In genomic region chr9:93965830-93966577, GRCh38 we compare ENCODE assay signal across 17 cellular contexts. TPM values are rescaled to one million over a fixed set of nuclear protein-coding genes. Genes with fewer than 3 reads are reported as not detected.
DNase-seq lines count a peak whose midpoint lies in the region; ATAC-seq and TF ChIP-seq lines count a peak whose summit lies in the region.
"Had no signal": no experiment of that assay in that cellular context is flagged by ENCODE, and none has a peak within 500 bp of the region (broad histone marks: within the 10 kb centered on the region; RNA-seq: fewer than 3 reads in every experiment).

No MANE protein-coding gene starts in this region.

- H3K79me2 ChIP-seq in PC-3 (ENCODE audit: low read length) = no peaks in the 10 kb centered on the region

- H3K9me3 ChIP-seq in PC-3 (ENCODE audit: low read length) (no peaks in the 10 kb centered on the region), thyroid gland (no peaks in the 10 kb centered on the region)
- H3K9me3 ChIP-seq: upper lobe of left lung had no signal

- TF ChIP-seq POLR2A in thyroid gland (IDR thresholded peaks at IDR 0.05) = no peak

- peak; percentile 50 for DNase-seq in activated effector memory CD4-positive, alpha-beta T cell treated with anti-CD3 and anti-CD28 coated beads, Interleukin-2, amount 50 U/mL, for 16 hours
- no peak for DNase-seq in activated effector memory CD4-positive, alpha-beta T cell treated with Interleukin-2 at 50 U/mL for 16 hours
- peak; percentile 23 for DNase-seq in PC-3
- peak; percentile 1 for DNase-seq in hepatic stellate cell (ENCODE audit: low spot score)
- peak; percentile 77 to 81 for DNase-seq in thyroid gland
- no peak for DNase-seq in medulla oblongata (ENCODE audit: extremely low spot score)
- DNase-seq: activated B cell treated with CpG ODN at 0.5 μM for 24 hours, activated T-cell treated with anti-CD3 and anti-CD28 coated beads for 4 hours, anterior cingulate cortex, left colon, NCI-H1417, NCI-H524 treated with DMSO at 0.1 percent for 48 hours had no signal

- no peak overlapping the region for H2AFZ ChIP-seq in PC-3 (ENCODE audit: low read length)

- no peaks in the 10 kb centered on the region for H3K36me3 ChIP-seq in PC-3 (ENCODE audit: low read depth, low read length)
- no peaks in the 10 kb centered on the region for H3K36me3 ChIP-seq in thyroid gland
- H3K36me3 ChIP-seq: upper lobe of left lung had no signal

- no peak overlapping the region for H3K9ac ChIP-seq in PC-3 (ENCODE audit: low read length)

- no peak overlapping the region for H3K4me3 ChIP-seq in PC-3 (ENCODE audit: low read length)
- no peak overlapping the region for H3K4me3 ChIP-seq in thyroid gland (replicated peaks in 1 of 3)
- H3K4me3 ChIP-seq: upper lobe of left lung had no signal

- intact Hi-C loops in PC-3 (cut with micrococcal nuclease) = loop anchor here (10.0 kb wide), 1 partner anchor 401 kb away; no protein-coding TSS in a partner anchor
- intact Hi-C loops in thyroid gland (cut with DNase I) = loop anchor here (10.0 kb wide), 1 partner anchor 281 kb away; no protein-coding TSS in a partner anchor

- no TSS peak for BruUV-seq in PC-3 (replicated peaks; lab: Mats Ljungman, UMichigan)

- POLR2A ChIA-PET in PC-3 (lab: Charles Lee; ENCODE audit: unreplicated experiment) = interaction anchor here (0.5 kb wide), 2 partner anchors 159 to 200 kb away, joined by 3 to 5 read pairs; no protein-coding TSS in a partner anchor

- H3K9me2 ChIP-seq in PC-3 (replicated peaks; ENCODE audit: low read length) = no peaks in the 10 kb centered on the region

- no peaks in the 10 kb centered on the region for H3F3A ChIP-seq in PC-3 (ENCODE audit: low read length, unreplicated experiment)

- H3K27ac ChIP-seq in PC-3 (ENCODE audit: low read length) (no peak overlapping the region), thyroid gland (no peak overlapping the region)
- H3K27ac ChIP-seq: upper lobe of left lung had no signal

- WGBS in thyroid gland, 2 donors = 46 to 57% methylated on average over 11 of the region's 11 CpGs

- H3K4me1 ChIP-seq in PC-3 (ENCODE audit: insufficient read depth, low read length) = peaks cover 8% of the 10 kb centered on the region; the same call in 1 of the 2 replicates
- peaks cover 0 to 4% of the 10 kb centered on the region in 2 donors for H3K4me1 ChIP-seq in thyroid gland

- peak; percentile 50 for TF ChIP-seq CTCF in PC-3 (conservative IDR thresholded peaks at IDR 0.05; ENCODE audit: low read depth, low read length)
- TF ChIP-seq CTCF in thyroid gland (IDR thresholded peaks at IDR 0.05) = peak in 5 of 6 experiments; percentile 19 to 62 (median 59)

- H4K20me1 ChIP-seq in PC-3 (ENCODE audit: low read length) = no peaks in the 10 kb centered on the region

- no peak for ATAC-seq in PC-3
- no peak for ATAC-seq in HG03378 (IDR thresholded peaks at IDR 0.05; ENCODE audit: unreplicated experiment)
- no peak for ATAC-seq in HG03565 (IDR thresholded peaks at IDR 0.05; ENCODE audit: unreplicated experiment)
- ATAC-seq: left colon, SK-N-SH treated with all-trans-retinoic acid at 6 μM for 48 hours had no signal

- CTCF ChIA-PET in PC-3 (lab: Charles Lee) = interaction anchor here (0.7 kb wide), 1 partner anchor 36 kb away, joined by 7 read pairs; no protein-coding TSS in a partner anchor

- H3K27me3 ChIP-seq in PC-3 (ENCODE audit: low read length) (no peaks in the 10 kb centered on the region), thyroid gland (peaks cover 3% of the 10 kb centered on the region)

- no peak overlapping the region for H3K4me2 ChIP-seq in PC-3 (ENCODE audit: low read length)

RNA-seq across cellular contexts. Expression of gene BARX1, which starts 10.8 kb away (rescaled TPM):
- total RNA-seq in PC-3 (2014; rRNA removed) (not detected in 2 replicates), thyroid gland (1 to 10 TPM in 1 of 4 donors, under 1 TPM in 2, not detected in 1; 0.33 to 2.1 (median 0.75) TPM)
- total RNA-seq: activated B cell treated with CpG ODN at 0.5 μM for 24 hours, frontal cortex, upper lobe of left lung had no signal

Comparison
In these comparisons a context has a peak if more than half of its experiments do, and no peak if none do; other contexts are left out.
1. DNase-seq: peak in activated effector memory CD4-positive, alpha-beta T cell treated with anti-CD3 and anti-CD28 coated beads, Interleukin-2, amount 50 U/mL, for 16 hours (single experiment), PC-3 (single experiment), hepatic stellate cell (single experiment) and thyroid gland (2 of 2); none in activated effector memory CD4-positive, alpha-beta T cell treated with Interleukin-2 at 50 U/mL for 16 hours (single experiment) and medulla oblongata (single experiment).